In genomic region chr11:46386674-46387073, GRCh38 we compare ENCODE assay signal across 25 cellular contexts. TPM values are rescaled to one million over a fixed set of nuclear protein-coding genes. Genes with fewer than 3 reads are reported as not detected.
DNase-seq lines count a peak whose midpoint lies in the region; ATAC-seq and TF ChIP-seq lines count a peak whose summit lies in the region.
"Had no signal": no experiment of that assay in that cellular context is flagged by ENCODE, and none has a peak within 500 bp of the region (broad histone marks: within the 10 kb centered on the region; RNA-seq: fewer than 3 reads in every experiment).

No MANE protein-coding gene starts in this region.

- H3K4me2 ChIP-seq in mammary epithelial cell (ENCODE audit: insufficient read depth, low read depth, low read length): no peak overlapping the region

- H3K4me3 ChIP-seq in mammary epithelial cell (replicated peaks in 1 of 3; ENCODE audit: insufficient read depth in 1 of 3, low read depth in 2 of 3, low read length in 3 of 3) (no peak overlapping the region), endodermal cell (ENCODE audit: low read length) (no peak overlapping the region), tibial artery (no peak overlapping the region)

- H3K27ac ChIP-seq in mammary epithelial cell (ENCODE audit: insufficient read depth, low read depth, low read length) (no peak overlapping the region), endodermal cell (ENCODE audit: low read depth, low read length) (no peak overlapping the region), tibial artery (no peak overlapping the region)

- H3K9me3 Mint-ChIP-seq in MCF 10A (ENCODE audit: unreplicated experiment) (no peaks in the 10 kb centered on the region), endodermal cell (no peaks in the 10 kb centered on the region)
- no peaks in the 10 kb centered on the region for H3K9me3 Mint-ChIP-seq in stimulated activated effector memory CD8-positive, alpha-beta T cell treated with anti-CD3 and anti-CD28 coated beads, Interleukin-12 subunit alpha, Interleukin-12 subunit beta, amount 100 ng/mL, for 72 hours
- H3K9me3 Mint-ChIP-seq: nephron had no signal

- POLR2A ChIA-PET in MCF 10A (lab: Yijun Ruan, JAX): interaction anchor here (0.9 to 1.1 kb wide), 2 partner anchors 25 to 152 kb away, joined by 3 read pairs; no protein-coding TSS in a partner anchor

- no peak for TF ChIP-seq CTCF in mammary epithelial cell (conservative IDR thresholded peaks at IDR 0.05 in 1 of 2, IDR thresholded peaks at IDR 0.05 in 1 of 2; ENCODE audit: extremely low read depth in 1 of 2, insufficient read depth in 1 of 2, low read depth in 1 of 2, low read length in 2 of 2)
- no peak for TF ChIP-seq CTCF in MCF 10A (IDR thresholded peaks at IDR 0.05; ENCODE audit: unreplicated experiment)
- no peak for TF ChIP-seq CTCF in endodermal cell (conservative IDR thresholded peaks at IDR 0.05)
- TF ChIP-seq CTCF in tibial artery (IDR thresholded peaks at IDR 0.05): no peak

- DNase-seq in mammary epithelial cell (peak; percentile 67), MCF 10A (ENCODE audit: unreplicated experiment) (no peak), RKO (ENCODE audit: low spot score) (peak; percentile 77), endodermal cell (no peak), tibial artery (no peak), T-helper 17 cell (no peak)
- DNase-seq in stimulated activated effector memory CD8-positive, alpha-beta T cell treated with anti-CD3 and anti-CD28 coated beads, Interleukin-12 subunit alpha, Interleukin-12 subunit beta, amount 100 ng/mL, for 72 hours (ENCODE audit: low spot score in 2 of 2): peak in 1 of 2 donors; percentile 47
- DNase-seq: ACHN; activated CD8-positive, alpha-beta memory T cell treated with anti-CD3 and anti-CD28 coated beads for 24 hours; activated naive CD4-positive, alpha-beta T cell treated with anti-CD3 and anti-CD28 coated beads, Interleukin-2, amount 50 U/mL, for 16 hours; activated T-cell treated with anti-CD3 and anti-CD28 coated beads, Interleukin-2, amount 50 U/mL, for 48 hours; aorta; C1 segment of cervical spinal cord; Calu3; central memory CD4-positive, alpha-beta T cell; dermis blood vessel endothelial cell; H7; hippocampal formation; NCI-H1048; NCI-H1930 had no signal

- CTCF ChIA-PET in mammary epithelial cell (lab: Charles Lee; ENCODE audit: low non-redundant PET): interaction anchor here (1.2 kb wide), 1 partner anchor 143 kb away, joined by 4 read pairs; no protein-coding TSS in a partner anchor
- CTCF ChIA-PET in MCF 10A (lab: Yijun Ruan, JAX): interaction anchor here (0.6 to 4.1 kb wide), 7 partner anchors 9 to 885 kb away, joined by 3 to 21 read pairs (median 5); no protein-coding TSS in a partner anchor

- 50% methylated on average over 2 of the region's 4 CpGs for WGBS in mammary epithelial cell (ENCODE audit: low coverage, missing lambda C conversion rate)
- WGBS in endodermal cell (ENCODE audit: insufficient coverage in 1 of 2, insufficient read length in 1 of 2), 2 experiments: 95 to 98% methylated on average over 3 to 4 of the region's 4 CpGs

- H3K27me3 Mint-ChIP-seq in MCF 10A (ENCODE audit: insufficient read depth, unreplicated experiment) (peaks cover 40% of the 10 kb centered on the region), endodermal cell (ENCODE audit: insufficient read depth) (peaks cover 76% of the 10 kb centered on the region), T-helper 17 cell (peaks cover 47% of the 10 kb centered on the region)

- H3K4me1 ChIP-seq in mammary epithelial cell (ENCODE audit: insufficient read depth, low read length) (peaks cover 23% of the 10 kb centered on the region), endodermal cell (ENCODE audit: control insufficient read depth, insufficient read depth, low read length) (peaks cover 21% of the 10 kb centered on the region), tibial artery (peaks cover 13 to 42% (median 31%) of the 10 kb centered on the region in 4 donors)

- H3K36me3 ChIP-seq in mammary epithelial cell (ENCODE audit: insufficient read depth, low read length) (no peaks in the 10 kb centered on the region), endodermal cell (ENCODE audit: control insufficient read depth, insufficient read depth, low read length) (peaks cover 12% of the 10 kb centered on the region), tibial artery (no peaks in the 10 kb centered on the region)

- intact Hi-C loops in mammary epithelial cell (cut with micrococcal nuclease) (loop anchor here (2.0 kb wide), 1 partner anchor 40 kb away; the partner anchor contains the start of gene DGKZ), MCF 10A (cut with micrococcal nuclease) (no loop called here), tibial artery (cut with DNase I; ENCODE audit: low total_unique reads) (no loop called here)

- H3K27me3 ChIP-seq in mammary epithelial cell (ENCODE audit: insufficient read depth, low read length) (peaks cover 13% of the 10 kb centered on the region), endodermal cell (ENCODE audit: control insufficient read depth, insufficient read depth, low read length, poor library complexity, severe bottlenecking) (peaks cover 70% of the 10 kb centered on the region), tibial artery (peaks cover 3 to 100% of the 10 kb centered on the region in 2 donors)

- H3K9ac ChIP-seq in mammary epithelial cell (ENCODE audit: insufficient read depth, low read length) (no peak overlapping the region), endodermal cell (ENCODE audit: extremely low read depth, low read length, poor library complexity, severe bottlenecking) (no peak overlapping the region)

- H3K9me3 ChIP-seq in mammary epithelial cell (replicated peaks; ENCODE audit: insufficient read depth, low read length) (no peaks in the 10 kb centered on the region), endodermal cell (ENCODE audit: control insufficient read depth, low read length) (no peaks in the 10 kb centered on the region), tibial artery (no peaks in the 10 kb centered on the region), T-helper 17 cell (ENCODE audit: control insufficient read depth, low read length, poor library complexity, severe bottlenecking) (no peaks in the 10 kb centered on the region)

- H3K4me3 Mint-ChIP-seq in MCF 10A (ENCODE audit: unreplicated experiment) (no peak overlapping the region), endodermal cell (no peak overlapping the region), T-helper 17 cell (no peak overlapping the region)
- H3K4me3 Mint-ChIP-seq in stimulated activated effector memory CD8-positive, alpha-beta T cell treated with anti-CD3 and anti-CD28 coated beads, Interleukin-12 subunit alpha, Interleukin-12 subunit beta, amount 100 ng/mL, for 72 hours: no peak overlapping the region

- in situ Hi-C loops in mammary epithelial cell (cut with MboI; ENCODE audit: low sequenced_read_pairs in 2 of 2): loop anchor here in 1 of 2 donors (10.0 kb wide), 1 partner anchor 148 kb away; no protein-coding TSS in a partner anchor

- H3K4me1 Mint-ChIP-seq in MCF 10A (ENCODE audit: insufficient read depth, unreplicated experiment) (peaks cover 6% of the 10 kb centered on the region), endodermal cell (peaks cover 16% of the 10 kb centered on the region), T-helper 17 cell (peaks cover 33% of the 10 kb centered on the region)
- peaks cover 46% of the 10 kb centered on the region for H3K4me1 Mint-ChIP-seq in stimulated activated effector memory CD8-positive, alpha-beta T cell treated with anti-CD3 and anti-CD28 coated beads, Interleukin-12 subunit alpha, Interleukin-12 subunit beta, amount 100 ng/mL, for 72 hours

- dilution Hi-C loops in mammary epithelial cell (cut with HindIII; ENCODE audit: low sequenced_read_pairs): no loop called here

- H4K20me1 ChIP-seq in mammary epithelial cell (ENCODE audit: insufficient read depth, low read length): no peaks in the 10 kb centered on the region

- H3K79me2 ChIP-seq in mammary epithelial cell (ENCODE audit: insufficient read depth, low read length): no peaks in the 10 kb centered on the region

- H3K36me3 Mint-ChIP-seq in MCF 10A (ENCODE audit: insufficient read depth, unreplicated experiment) (no peaks in the 10 kb centered on the region), endodermal cell (ENCODE audit: low read depth) (peaks cover 12% of the 10 kb centered on the region), T-helper 17 cell (ENCODE audit: low read depth) (peaks cover 2% of the 10 kb centered on the region)
- H3K36me3 Mint-ChIP-seq in stimulated activated effector memory CD8-positive, alpha-beta T cell treated with anti-CD3 and anti-CD28 coated beads, Interleukin-12 subunit alpha, Interleukin-12 subunit beta, amount 100 ng/mL, for 72 hours: peaks cover 12% of the 10 kb centered on the region

- H2AFZ ChIP-seq in mammary epithelial cell (ENCODE audit: low read depth, low read length): no peak overlapping the region

- ATAC-seq in esophagus mucosa (peak; percentile 53), T-helper 17 cell (no peak)
- peak; percentile 14 for ATAC-seq in stimulated activated effector memory CD8-positive, alpha-beta T cell treated with anti-CD3 and anti-CD28 coated beads, Interleukin-12 subunit alpha, Interleukin-12 subunit beta, amount 100 ng/mL, for 72 hours

- BruUV-seq in mammary epithelial cell (replicated peaks; lab: Mats Ljungman, UMichigan) (no TSS peak), MCF 10A (replicated peaks; lab: Mats Ljungman, UMichigan) (no TSS peak)

- H3K27ac Mint-ChIP-seq in MCF 10A (ENCODE audit: low read depth, unreplicated experiment) (no peak overlapping the region), endodermal cell (no peak overlapping the region), T-helper 17 cell (no peak overlapping the region)
- peak overlapping the region; percentile 57 for H3K27ac Mint-ChIP-seq in stimulated activated effector memory CD8-positive, alpha-beta T cell treated with anti-CD3 and anti-CD28 coated beads, Interleukin-12 subunit alpha, Interleukin-12 subunit beta, amount 100 ng/mL, for 72 hours
- H3K27ac Mint-ChIP-seq: nephron had no signal

RNA-seq across cellular contexts. Expression of gene CHRM4, which starts 4.9 kb away (rescaled TPM):
- total RNA-seq in mammary epithelial cell: under 1 TPM in 1 of 2 donors, not detected in 1; 0.17 TPM
- 0.03 TPM for polyA plus RNA-seq in mammary epithelial cell
- polyA minus RNA-seq in mammary epithelial cell: not detected
- total RNA-seq in MCF 10A (2022): not detected in 2 replicates
- total RNA-seq in esophagus mucosa: 0.12 TPM
- total RNA-seq in endodermal cell: under 1 TPM in 1 of 2 donors, not detected in 1; 0.46 TPM
- polyA plus RNA-seq in endodermal cell (2013, experiment 1 of 2): 0.28 TPM
- 0.25 TPM for polyA plus RNA-seq in endodermal cell (2013, experiment 2 of 2)
- total RNA-seq in T-helper 17 cell: 1 to 10 TPM; 4.3 to 4.8 TPM
- total RNA-seq: Calu3, fibroblast of villous mesenchyme, posterior vena cava had no signal
- polyA plus RNA-seq: liver had no signal

RNA-seq across cellular contexts. Expression of gene MDK, which starts 5.2 kb away (rescaled TPM):
- total RNA-seq in mammary epithelial cell (1 to 10 TPM; 2.3 to 2.4 TPM), MCF 10A (2022) (0.49 and 1.8 TPM in 2 replicates), esophagus mucosa (40.9 TPM), endodermal cell (1,000 to 10,000 TPM in 1 of 2 donors, 100 to 1,000 TPM in 1; 644 to 1,502 TPM), T-helper 17 cell (1 to 10 TPM; 2.6 to 3.7 TPM)
- 2.1 TPM for polyA plus RNA-seq in mammary epithelial cell
- not detected for polyA minus RNA-seq in mammary epithelial cell
- polyA plus RNA-seq in endodermal cell (2013, experiment 1 of 2): 1,103 TPM
- 1,014 TPM for polyA plus RNA-seq in endodermal cell (2013, experiment 2 of 2)

RNA-seq across cellular contexts. Expression of gene DGKZ, which starts 39.4 kb away (rescaled TPM):
- total RNA-seq in mammary epithelial cell (10 to 100 TPM; 80.7 to 83.6 TPM), MCF 10A (2022) (52.8 and 57.9 TPM in 2 replicates), esophagus mucosa (31.4 TPM), endodermal cell (10 to 100 TPM; 49.6 to 57.3 TPM), T-helper 17 cell (100 to 1,000 TPM; 194 to 196 TPM)
- polyA plus RNA-seq in mammary epithelial cell: 71.3 TPM
- 90.3 TPM for polyA minus RNA-seq in mammary epithelial cell
- 40.7 TPM for polyA plus RNA-seq in endodermal cell (2013, experiment 1 of 2)
- polyA plus RNA-seq in endodermal cell (2013, experiment 2 of 2): 38.7 TPM

Comparison
In these comparisons a context has a peak if more than half of its experiments do, and no peak if none do; other contexts are left out.
1. DNase-seq: peak in mammary epithelial cell (single experiment) and RKO (single experiment); none in MCF 10A (single experiment), endodermal cell (single experiment), tibial artery (0 of 2) and T-helper 17 cell (0 of 3).
2. RNA of gene MDK, which starts 5.2 kb away (total RNA-seq): 644 to 1,502 TPM in endodermal cell; 40.9 TPM in esophagus mucosa (single experiment), 2.6 to 3.7 TPM in T-helper 17 cell, 2.3 to 2.4 TPM in mammary epithelial cell and 0.49 to 1.8 TPM in MCF 10A; every median in the first group is over 10 times any median in the second.